Comparison of ENCODE assay signal across 8 cellular contexts in the genomic region with DNA sequence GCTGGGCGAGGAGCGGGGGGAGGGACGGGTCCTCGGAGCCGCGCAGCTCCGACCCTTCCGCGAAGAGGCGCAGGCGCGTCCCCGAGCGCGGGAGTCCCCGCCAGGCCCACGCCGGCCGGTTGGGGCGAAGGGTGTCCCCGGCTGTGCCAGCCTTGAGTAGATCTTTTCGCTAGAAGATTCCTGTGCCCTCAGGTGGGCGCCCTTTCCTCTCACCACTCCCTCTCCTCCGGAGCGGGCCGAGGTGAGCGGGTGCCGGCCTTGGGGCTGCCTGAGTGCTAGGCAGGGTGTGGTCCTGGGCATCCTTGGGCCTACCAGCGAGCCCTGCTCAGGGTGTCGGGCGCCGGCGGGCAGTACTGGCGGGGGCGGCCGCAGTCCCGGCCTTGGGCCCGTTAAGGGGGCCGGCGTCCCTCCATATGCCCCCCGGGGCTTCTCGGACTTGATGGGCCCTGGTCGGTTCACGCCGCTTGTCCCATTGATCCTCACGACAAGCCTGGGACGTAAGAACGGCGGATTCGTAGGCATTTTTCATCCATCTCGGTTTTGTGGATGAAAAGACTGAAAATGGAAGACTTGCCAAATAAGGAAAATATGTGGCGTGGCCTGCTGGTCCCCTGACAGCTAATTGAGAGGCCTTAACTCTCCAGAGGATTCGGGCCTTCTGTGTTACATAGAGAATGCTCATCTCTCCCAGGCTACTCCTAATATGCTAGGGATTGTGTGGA. TPM values are rescaled to one million over a fixed set of nuclear protein-coding genes. Genes with fewer than 3 reads are reported as not detected.
DNase-seq lines count a peak whose midpoint lies in the region; ATAC-seq and TF ChIP-seq lines count a peak whose summit lies in the region.

No MANE protein-coding gene starts in this region.

- H3K4me3 ChIP-seq in NB4 (ENCODE audit: low read depth, low read length) (peak overlapping the region; percentile 85), spleen (peak overlapping the region; percentile 68 to 96 (median 88))

- no peaks in the 10 kb centered on the region for H3K27me3 ChIP-seq in spleen (replicated peaks in 1 of 7)

- peak; percentile 54 for ATAC-seq in HG02642 (IDR thresholded peaks at IDR 0.05; ENCODE audit: poor library complexity, unreplicated experiment)

- H3K4me1 ChIP-seq in spleen = peaks cover 9 to 73% (median 53%) of the 10 kb centered on the region in 6 donors

- peaks cover 0 to 3% (median 0%) of the 10 kb centered on the region in 8 donors for H3K9me3 ChIP-seq in spleen

- intact Hi-C loops in spleen (cut with DNase I; ENCODE audit: low total_unique reads) = loop anchor here (5.0 kb wide), 1 partner anchor 64 kb away; no protein-coding TSS in a partner anchor

- TF ChIP-seq POLR2A in NB4 (IDR thresholded peaks at IDR 0.05; ENCODE audit: extremely low read depth, insufficient read length) = no peak
- TF ChIP-seq POLR2A in spleen (IDR thresholded peaks at IDR 0.05) = no peak

- in situ Hi-C loops in T47D (cut with HindIII; ENCODE audit: low pct_unique_long_range_greater_than_20kb, low sequenced_read_pairs) = no loop called here

- DNase-seq in NCI-H1417 (lab: John Stamatoyannopoulos, UW) = peak; percentile 26 to 94 (median 86)
- DNase-seq in NCI-H1417 treated with DMSO at 0.1 percent for 48 hours (lab: John Stamatoyannopoulos, UW) = no peak
- DNase-seq in NB4 (ENCODE audit: low read depth) = peak; percentile 82
- DNase-seq in UCSD-AML1 (lab: John Stamatoyannopoulos, UW; ENCODE audit: unreplicated experiment) = peak; percentile 79
- peak; percentile 58 to 59 for DNase-seq in T47D (ENCODE audit: low read depth in 1 of 2, low spot score in 1 of 2)
- peak; percentile 63 for DNase-seq in inferior parietal cortex (ENCODE audit: extremely low spot score)
- DNase-seq in spleen = peak; percentile 95

- TF ChIP-seq CTCF in NB4 (IDR thresholded peaks at IDR 0.05; ENCODE audit: low read depth, low read length) (no peak), spleen (IDR thresholded peaks at IDR 0.05 in 8 of 11, conservative IDR thresholded peaks at IDR 0.05 in 3 of 11) (peak in 1 of 11 experiments; percentile 4)

- peaks cover 0 to 24% (median 0%) of the 10 kb centered on the region in 6 donors for H3K36me3 ChIP-seq in spleen

- 0 to 3% (median 1%) methylated on average over 13 to 53 of the region's 53 CpGs for WGBS in spleen, 5 donors

- peak overlapping the region; percentile 96 to 99 (median 99) for H3K27ac ChIP-seq in spleen

RNA-seq across cellular contexts. Expression of a gene that starts 0.7 kb away (rescaled TPM):
- total RNA-seq in spleen = 100 to 1,000 TPM in 1 of 7 donors, 10 to 100 TPM in 6; 48.8 to 102 (median 63.2) TPM
- polyA plus RNA-seq in spleen = 10 to 100 TPM; 29.2 to 35.4 (median 33.9) TPM
